ENCODE assay signal across 8 cellular contexts in the genomic region with DNA sequence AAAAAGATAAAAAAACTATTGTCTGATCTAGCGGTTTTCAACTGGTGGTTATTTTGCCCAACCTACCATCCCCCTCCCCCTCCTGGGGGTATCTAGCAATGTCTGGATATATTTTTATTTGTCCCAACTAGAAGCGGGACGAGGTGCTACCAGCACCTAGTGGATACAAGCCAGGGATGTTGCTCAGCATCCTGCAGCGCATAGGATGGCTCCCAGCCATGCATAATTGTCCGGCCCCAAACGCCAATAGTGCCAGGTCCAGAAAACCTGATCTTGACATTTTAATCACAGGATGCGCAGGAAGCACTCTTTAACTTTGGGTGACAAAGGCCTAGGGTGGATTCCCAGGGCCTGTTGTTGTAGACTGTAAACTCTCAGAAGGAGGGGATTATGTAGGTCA.
"Had no signal": no experiment of that assay in that cellular context is flagged by ENCODE, and none has a peak within 500 bp of the region (broad histone marks: within the 10 kb centered on the region; RNA-seq: fewer than 3 reads in every experiment).

No MANE protein-coding gene starts in this region.

- H3K27ac ChIP-seq: HL-60 had no signal

- ATAC-seq: HepG2, K562 had no signal

- DNase-seq: IMR-90, KBM-7, KG1 had no signal

- H3K27ac Mint-ChIP-seq: IgD-negative memory B cell had no signal

- H3K4me3 ChIP-seq: K562 had no signal

- H3K36me3 Mint-ChIP-seq: IgD-negative memory B cell had no signal

- H3K4me3 Mint-ChIP-seq: IgD-negative memory B cell had no signal

- FAIRE-seq: HepG2, HTR-8/SVneo, K562 had no signal
